Comparison of ENCODE assay signal across 7 cellular contexts in the genomic region with DNA sequence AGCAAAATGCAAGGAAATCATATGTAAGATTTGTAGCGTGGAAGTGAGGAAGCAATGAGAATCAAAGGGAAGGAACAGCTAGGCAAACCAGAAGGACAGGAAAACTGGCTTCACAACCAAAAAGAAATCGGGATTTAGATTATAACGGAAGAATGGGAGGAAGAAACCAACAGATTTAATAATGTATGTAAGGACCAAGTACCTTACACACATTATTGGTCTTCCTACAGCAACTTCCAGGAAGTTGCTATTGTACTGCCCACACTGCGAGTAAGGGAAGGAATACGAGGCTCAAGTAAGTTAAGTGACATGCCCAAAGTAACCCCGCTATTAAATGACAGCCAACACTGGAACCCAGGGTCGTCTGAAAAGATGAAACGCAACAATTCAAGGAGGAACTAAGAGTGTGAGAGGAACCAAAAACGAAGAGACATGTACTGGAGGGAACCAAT. TPM values are rescaled to one million over a fixed set of nuclear protein-coding genes. Genes with fewer than 3 reads are reported as not detected.
DNase-seq lines count a peak whose midpoint lies in the region; ATAC-seq and TF ChIP-seq lines count a peak whose summit lies in the region.

No MANE protein-coding gene starts in this region.

- H3K4me2 ChIP-seq in SK-N-SH, result peak overlapping the region; percentile 87

- 4% methylated on average over 9 of the region's 9 CpGs for whole genome bisulfite sequencing in SK-N-SH (ENCODE audit: low lambda C conversion rate)

- H3K27ac Mint-ChIP-seq in stimulated activated effector memory CD8-positive, alpha-beta T cell treated with anti-CD3 and anti-CD28 coated beads, Interleukin-12 subunit alpha, Interleukin-12 subunit beta, amount 100 ng/mL, for 72 hours, result peak overlapping the region; percentile 98

- peaks cover 59% of the 10 kb centered on the region for H3K36me3 Mint-ChIP-seq in stimulated activated effector memory CD8-positive, alpha-beta T cell treated with anti-CD3 and anti-CD28 coated beads, Interleukin-12 subunit alpha, Interleukin-12 subunit beta, amount 100 ng/mL, for 72 hours

- peak overlapping the region; percentile 70 to 99 for H3K4me3 ChIP-seq in SK-N-SH (ENCODE audit: low read depth in 2 of 2, low read length in 1 of 2)

- H3K36me3 ChIP-seq in SK-N-SH (replicated peaks in 1 of 2; ENCODE audit: control insufficient read depth in 1 of 2, insufficient read depth in 2 of 2, low read length in 1 of 2), result peaks cover 12 to 19% of the 10 kb centered on the region in 2 experiments

- H2AFZ ChIP-seq in SK-N-SH (ENCODE audit: low read depth), result peak overlapping the region; percentile 83

- peak overlapping the region; percentile 99 for H3K9ac ChIP-seq in SK-N-SH

- peaks cover 19% of the 10 kb centered on the region for H3K4me1 Mint-ChIP-seq in stimulated activated effector memory CD8-positive, alpha-beta T cell treated with anti-CD3 and anti-CD28 coated beads, Interleukin-12 subunit alpha, Interleukin-12 subunit beta, amount 100 ng/mL, for 72 hours

- CTCF ChIA-PET in SK-N-SH (lab: Yijun Ruan, JAX), result interaction anchor here (1.2 to 4.6 kb wide), 3 partner anchors 11 to 184 kb away, joined by 5 to 32 read pairs (median 10); no protein-coding TSS in a partner anchor

- POLR2A ChIA-PET in SK-N-SH (lab: Yijun Ruan, JAX), result interaction anchor here (1.6 kb wide), 1 partner anchor 26 kb away, joined by 9 read pairs; a partner anchor contains a TSS

- TF ChIP-seq RAD21 in SK-N-SH (IDR thresholded peaks at IDR 0.05; ENCODE audit: low read length), result no peak

- H3K27me3 ChIP-seq in SK-N-SH (ENCODE audit: insufficient read depth) (no peaks in the 10 kb centered on the region), foreskin keratinocyte (no peaks in the 10 kb centered on the region)

- H3K4me1 ChIP-seq in SK-N-SH (ENCODE audit: control insufficient read depth in 1 of 2, insufficient read depth in 2 of 2, low read depth in 1 of 2, low read length in 1 of 2) (peaks cover 5 to 10% of the 10 kb centered on the region in 2 experiments), foreskin keratinocyte (no peaks in the 10 kb centered on the region)

- H3K27ac ChIP-seq in SK-N-SH (ENCODE audit: low read depth in 2 of 2, low read length in 1 of 2) (peak overlapping the region; percentile 91 to 100), foreskin keratinocyte (peak overlapping the region; percentile 97)

- H3K9me2 ChIP-seq in SK-N-SH, result no peaks in the 10 kb centered on the region

- peak overlapping the region; percentile 79 for H3K4me3 Mint-ChIP-seq in stimulated activated effector memory CD8-positive, alpha-beta T cell treated with anti-CD3 and anti-CD28 coated beads, Interleukin-12 subunit alpha, Interleukin-12 subunit beta, amount 100 ng/mL, for 72 hours

- H3K9me3 Mint-ChIP-seq in stimulated activated effector memory CD8-positive, alpha-beta T cell treated with anti-CD3 and anti-CD28 coated beads, Interleukin-12 subunit alpha, Interleukin-12 subunit beta, amount 100 ng/mL, for 72 hours, result no peaks in the 10 kb centered on the region

- H3F3A ChIP-seq in SK-N-SH (replicated peaks; ENCODE audit: insufficient read depth), result peaks cover 18% of the 10 kb centered on the region

- H3K9me3 ChIP-seq in SK-N-SH, result no peaks in the 10 kb centered on the region

- TF ChIP-seq CTCF in SK-N-SH (IDR thresholded peaks at IDR 0.05), result no peak
- no peak for TF ChIP-seq CTCF in foreskin keratinocyte (conservative IDR thresholded peaks at IDR 0.05)

- ATAC-seq in GM21825 (IDR thresholded peaks at IDR 0.05; ENCODE audit: unreplicated experiment) (peak; percentile 3), foreskin keratinocyte (no peak), GM19023 (IDR thresholded peaks at IDR 0.05; ENCODE audit: unreplicated experiment) (no peak), GM18502 (IDR thresholded peaks at IDR 0.05; ENCODE audit: poor library complexity, unreplicated experiment) (no peak)
- no peak for ATAC-seq in stimulated activated effector memory CD8-positive, alpha-beta T cell treated with anti-CD3 and anti-CD28 coated beads, Interleukin-12 subunit alpha, Interleukin-12 subunit beta, amount 100 ng/mL, for 72 hours

- H3K79me2 ChIP-seq in SK-N-SH (ENCODE audit: insufficient read depth), result peaks cover 24% of the 10 kb centered on the region

- DNase-seq in SK-N-SH (no peak), foreskin keratinocyte (no peak), SK-N-DZ (ENCODE audit: low spot score) (no peak)
- no peak for DNase-seq in stimulated activated effector memory CD8-positive, alpha-beta T cell treated with anti-CD3 and anti-CD28 coated beads, Interleukin-12 subunit alpha, Interleukin-12 subunit beta, amount 100 ng/mL, for 72 hours (ENCODE audit: low spot score in 2 of 2)

- no peak for TF ChIP-seq EP300 in SK-N-SH (IDR thresholded peaks at IDR 0.05; ENCODE audit: borderline replicate concordance in 1 of 2, low read depth in 1 of 2, low read length in 1 of 2)

- H4K20me1 ChIP-seq in SK-N-SH (ENCODE audit: insufficient read depth), result no peaks in the 10 kb centered on the region

TF ChIP-seq in SK-N-SH, 30 proteins besides CTCF, POLR2A, EP300 and RAD21:
- TF ChIP-seq SMC3 (IDR thresholded peaks at IDR 0.05; ENCODE audit: low read depth, low read length), result no peak
- TF ChIP-seq EZH2phosphoT487 (IDR thresholded peaks at IDR 0.05; ENCODE audit: borderline replicate concordance, low read depth), result no peak
- 0 out of 2 replicates have a peak, but pooled peaks have one; percentile 73 for TF ChIP-seq TAF1 (IDR thresholded peaks at IDR 0.05; ENCODE audit: borderline replicate concordance, low read depth, low read length)
- TF ChIP-seq CHD2 (IDR thresholded peaks at IDR 0.05; ENCODE audit: low read length, partially characterized antibody), result peak; percentile 44
- no peak for TF ChIP-seq TCF12 (IDR thresholded peaks at IDR 0.05)
- no peak for TF ChIP-seq GATA2 (CRISPR knock-in tag; IDR thresholded peaks at IDR 0.05)
- TF ChIP-seq, protein P1, sequence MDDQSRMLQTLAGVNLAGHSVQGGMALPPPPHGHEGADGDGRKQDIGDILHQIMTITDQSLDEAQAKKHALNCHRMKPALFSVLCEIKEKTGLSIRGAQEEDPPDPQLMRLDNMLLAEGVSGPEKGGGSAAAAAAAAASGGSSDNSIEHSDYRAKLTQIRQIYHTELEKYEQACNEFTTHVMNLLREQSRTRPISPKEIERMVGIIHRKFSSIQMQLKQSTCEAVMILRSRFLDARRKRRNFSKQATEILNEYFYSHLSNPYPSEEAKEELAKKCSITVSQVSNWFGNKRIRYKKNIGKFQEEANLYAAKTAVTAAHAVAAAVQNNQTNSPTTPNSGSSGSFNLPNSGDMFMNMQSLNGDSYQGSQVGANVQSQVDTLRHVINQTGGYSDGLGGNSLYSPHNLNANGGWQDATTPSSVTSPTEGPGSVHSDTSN (IDR thresholded peaks at IDR 0.05), result no peak
- TF ChIP-seq POLR2AphosphoS5 (IDR thresholded peaks at IDR 0.05; ENCODE audit: low read depth, low read length), result no peak

RNA-seq across cellular contexts. Expression of a gene that starts 0.5 kb away (rescaled TPM):
- polyA plus RNA-seq in SK-N-SH (2012; rRNA removed) (251 and 284 TPM in 2 replicates), foreskin keratinocyte (89.9 and 92.2 TPM in 2 replicates)
- 212 and 258 TPM in 2 replicates for polyA plus RNA-seq in SK-N-SH (2012; cell fraction: cytosol; rRNA removed)
- polyA plus RNA-seq in SK-N-SH (2012; cell fraction: nucleus; rRNA removed), result 151 and 162 TPM in 2 replicates
- total RNA-seq in foreskin keratinocyte, result 27.6 and 37.6 TPM in 2 replicates
- polyA plus RNA-seq in SK-N-DZ (2014; cell fraction: cytosol; rRNA removed), result 19.5 and 21.5 TPM in 2 replicates
- polyA plus RNA-seq in SK-N-DZ (2014; cell fraction: nucleus; rRNA removed), result 13.6 and 39.4 TPM in 2 replicates

RNA-seq across cellular contexts. Expression of a gene that starts 25.9 kb away (rescaled TPM):
- polyA plus RNA-seq in SK-N-SH (2012; rRNA removed) (4.3 and 7.9 TPM in 2 replicates), foreskin keratinocyte (2.5 and 3.2 TPM in 2 replicates)
- polyA plus RNA-seq in SK-N-SH (2012; cell fraction: cytosol; rRNA removed), result 4.6 and 6.9 TPM in 2 replicates
- 6.2 and 6.6 TPM in 2 replicates for polyA plus RNA-seq in SK-N-SH (2012; cell fraction: nucleus; rRNA removed)
- total RNA-seq in foreskin keratinocyte, result 5.7 and 6.2 TPM in 2 replicates
- 15.8 and 17.4 TPM in 2 replicates for polyA plus RNA-seq in SK-N-DZ (2014; cell fraction: cytosol; rRNA removed)
- polyA plus RNA-seq in SK-N-DZ (2014; cell fraction: nucleus; rRNA removed), result 7.4 and 8.6 TPM in 2 replicates

RNA-seq across cellular contexts. Expression of a gene that starts 48.0 kb away (rescaled TPM):
- 423 and 498 TPM in 2 replicates for polyA plus RNA-seq in SK-N-SH (2012; rRNA removed)
- 300 and 379 TPM in 2 replicates for polyA plus RNA-seq in SK-N-SH (2012; cell fraction: cytosol; rRNA removed)
- polyA plus RNA-seq in SK-N-SH (2012; cell fraction: nucleus; rRNA removed), result 400 and 411 TPM in 2 replicates
- 264 and 268 TPM in 2 replicates for total RNA-seq in foreskin keratinocyte
- 258 and 261 TPM in 2 replicates for polyA plus RNA-seq in foreskin keratinocyte
- 449 and 520 TPM in 2 replicates for polyA plus RNA-seq in SK-N-DZ (2014; cell fraction: cytosol; rRNA removed)
- 283 and 285 TPM in 2 replicates for polyA plus RNA-seq in SK-N-DZ (2014; cell fraction: nucleus; rRNA removed)
